12 cellular contexts compared by ENCODE assay signal in genomic region chr5:54799645-54800044, GRCh38.
DNase-seq lines count a peak whose midpoint lies in the region; ATAC-seq, FAIRE-seq and TF ChIP-seq lines count a peak whose summit lies in the region.
"Had no signal": no experiment of that assay in that cellular context is flagged by ENCODE, and none has a peak within 500 bp of the region (broad histone marks: within the 10 kb centered on the region; RNA-seq: fewer than 3 reads in every experiment).

No MANE protein-coding gene starts in this region.

- H3K4me1 Mint-ChIP-seq in naive B cell: peaks cover 12 to 32% (median 31%) of the 10 kb centered on the region in 3 donors

- H3K9me3 Mint-ChIP-seq in naive B cell: peaks cover 0 to 2% (median 0%) of the 10 kb centered on the region in 7 donors

- no peak for FAIRE-seq in D721Med (lab: Jason Lieb, UNC)

- peak overlapping the region in 1 of 6 donors; percentile 30 for H3K27ac Mint-ChIP-seq in naive B cell

- peaks cover 0 to 5% (median 0%) of the 10 kb centered on the region in 3 donors for H3K27me3 Mint-ChIP-seq in naive B cell

- TF ChIP-seq CTCF in D721Med (IDR thresholded peaks at IDR 0.05; ENCODE audit: insufficient read depth, missing control alignments): no peak

- DNase-seq in naive B cell (peak; percentile 17), D721Med (ENCODE audit: insufficient read length, low spot score) (no peak), kidney tubule cell (ENCODE audit: low spot score) (no peak), T-helper 1 cell (no peak)
- DNase-seq in activated CD4-positive, alpha-beta T cell treated with anti-CD3 and anti-CD28 coated beads, Interleukin-2, amount 50 U/mL, for 1 hour: no peak
- DNase-seq: NCI-H2081, NCI-H82 had no signal

- ATAC-seq in GM19328 (IDR thresholded peaks at IDR 0.05; ENCODE audit: unreplicated experiment): peak; percentile 73
- ATAC-seq in HG02623 (IDR thresholded peaks at IDR 0.05; ENCODE audit: unreplicated experiment): peak; percentile 82
- ATAC-seq in HG03432 (IDR thresholded peaks at IDR 0.05; ENCODE audit: unreplicated experiment): peak; percentile 67
- peak; percentile 90 to 98 for ATAC-seq in naive B cell (ENCODE audit: low read depth in 2 of 2)
- ATAC-seq: gastroesophageal sphincter, HCT116 had no signal

- peak overlapping the region in 4 of 8 donors; percentile 3 to 48 (median 6) for H3K4me3 Mint-ChIP-seq in naive B cell

- no peaks in the 10 kb centered on the region for H3K36me3 Mint-ChIP-seq in naive B cell
